8 cellular contexts compared by ENCODE assay signal in the genomic region with DNA sequence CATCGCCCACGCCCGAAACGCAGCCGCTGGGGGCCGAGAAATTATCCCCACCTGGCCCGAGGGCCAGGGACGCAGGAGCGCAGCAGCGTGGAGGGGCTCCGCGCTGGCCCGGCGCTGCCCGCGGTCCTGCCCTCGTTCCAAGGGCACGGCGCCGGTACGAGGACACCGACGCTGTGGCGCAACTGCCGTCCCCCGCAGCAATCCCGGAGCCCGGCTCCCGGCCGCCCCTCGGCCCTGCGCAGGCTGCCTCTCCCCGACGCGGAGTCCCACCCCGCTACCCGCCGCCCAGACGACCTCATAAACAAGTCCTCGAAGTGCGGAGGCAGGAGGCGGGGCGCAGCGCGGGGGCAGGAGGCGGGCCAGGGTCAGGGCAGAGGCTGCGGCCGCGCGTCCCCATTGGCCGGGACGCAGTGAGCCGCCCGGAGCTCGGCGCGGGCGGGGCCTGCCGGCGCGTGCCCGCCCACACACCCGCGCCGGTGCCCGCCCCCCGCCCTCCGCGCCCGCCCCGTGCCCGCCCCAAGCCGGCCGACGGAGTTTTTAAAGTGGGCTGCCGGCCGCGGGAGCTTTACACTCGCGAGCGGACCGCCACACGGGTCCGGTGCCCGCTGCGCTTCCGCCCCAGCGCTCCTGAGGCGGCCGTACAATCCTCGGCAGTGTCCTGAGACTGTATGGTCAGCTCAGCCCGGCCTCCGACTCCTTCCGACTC. TPM values are rescaled to one million over a fixed set of nuclear protein-coding genes. Genes with fewer than 3 reads are reported as not detected.
DNase-seq lines count a peak whose midpoint lies in the region; ATAC-seq and TF ChIP-seq lines count a peak whose summit lies in the region.

A gene (plus strand): TSS at position 568 of the 706 bp plus-strand sequence. CDS start 505 bp downstream, outside the sequence.

- CTCF ChIA-PET in OCI-LY7 (lab: Charles Lee; ENCODE audit: unreplicated experiment): no interaction called here

- BruUV-seq in OCI-LY7 (replicated peaks; lab: Mats Ljungman, UMichigan): no TSS peak

- H3K9me3 ChIP-seq in OCI-LY7 (ENCODE audit: low read length) (no peaks in the 10 kb centered on the region), mucosa of rectum (ENCODE audit: control insufficient read depth in 2 of 2, low read length in 2 of 2) (no peaks in the 10 kb centered on the region)

- no peaks in the 10 kb centered on the region for H3K36me3 ChIP-seq in OCI-LY7 (ENCODE audit: insufficient read depth, low read length)
- no peaks in the 10 kb centered on the region for H3K36me3 ChIP-seq in mucosa of rectum (ENCODE audit: control insufficient read depth in 2 of 2, insufficient read depth in 2 of 2, low read length in 2 of 2)

- peaks cover 45% of the 10 kb centered on the region for H3K27me3 Mint-ChIP-seq in activated T-cell treated with anti-CD3 and anti-CD28 coated beads, Interleukin-2, amount 50 U/mL, for 4 hours (ENCODE audit: low read depth)

- H3K36me3 Mint-ChIP-seq in activated T-cell treated with anti-CD3 and anti-CD28 coated beads, Interleukin-2, amount 50 U/mL, for 4 hours (ENCODE audit: insufficient read depth): no peaks in the 10 kb centered on the region

- H3K4me3 ChIP-seq in OCI-LY7 (ENCODE audit: low read depth, low read length, poor library complexity, severe bottlenecking): peak within 1 kb of the TSS; percentile 52
- peak within 1 kb of the TSS; percentile 79 to 89 for H3K4me3 ChIP-seq in mucosa of rectum (ENCODE audit: low read length in 2 of 2)

- no peaks in the 10 kb centered on the region for H4K20me1 ChIP-seq in OCI-LY7 (ENCODE audit: insufficient read depth, low read length)

- 0 out of 2 replicates have a peak within 1 kb of the TSS, but pooled peaks have one; percentile 21 for H2AFZ ChIP-seq in OCI-LY7 (ENCODE audit: low read length)

- intact Hi-C loops in OCI-LY7 (cut with micrococcal nuclease; ENCODE audit: unreplicated experiment): no loop called here

- peak; percentile 71 to 72 for DNase-seq in AML-193 (lab: John Stamatoyannopoulos, UW)
- DNase-seq in OCI-LY7 (ENCODE audit: low spot score): no peak
- peak; percentile 77 for DNase-seq in activated T-cell treated with anti-CD3 and anti-CD28 coated beads, Interleukin-2, amount 50 U/mL, for 4 hours
- peak; percentile 92 to 96 for DNase-seq in erythroblast (lab: John Stamatoyannopoulos, UW)
- peak; percentile 75 for DNase-seq in stimulated activated CD8-positive, alpha-beta memory T cell treated with anti-CD3 and anti-CD28 coated beads, Interleukin-4, amount 100 ng/mL, for 24 hours (ENCODE audit: low read depth)

- no peak for TF ChIP-seq CTCF in OCI-LY7 (conservative IDR thresholded peaks at IDR 0.05; ENCODE audit: low read length)

- H3K9me3 Mint-ChIP-seq in activated T-cell treated with anti-CD3 and anti-CD28 coated beads, Interleukin-2, amount 50 U/mL, for 4 hours: no peaks in the 10 kb centered on the region

- ATAC-seq in GM19043 (IDR thresholded peaks at IDR 0.05; ENCODE audit: low read depth, unreplicated experiment) (peak; percentile 84), HG03354 (IDR thresholded peaks at IDR 0.05; ENCODE audit: poor library complexity, severe bottlenecking, unreplicated experiment) (peak; percentile 76)
- ATAC-seq in activated T-cell treated with anti-CD3 and anti-CD28 coated beads, Interleukin-2, amount 50 U/mL, for 4 hours: peak; percentile 82 to 88

- no peaks in the 10 kb centered on the region for H3K4me1 ChIP-seq in OCI-LY7 (ENCODE audit: insufficient read depth, low read length, poor library complexity, severe bottlenecking)
- H3K4me1 ChIP-seq in mucosa of rectum (ENCODE audit: control insufficient read depth in 2 of 2, insufficient read depth in 2 of 2, low read length in 2 of 2): peaks cover 3 to 34% of the 10 kb centered on the region in 2 donors

- peak within 1 kb of the TSS; percentile 84 for H3K4me3 Mint-ChIP-seq in activated T-cell treated with anti-CD3 and anti-CD28 coated beads, Interleukin-2, amount 50 U/mL, for 4 hours

- no peaks in the 10 kb centered on the region for H3K9me2 ChIP-seq in OCI-LY7 (ENCODE audit: insufficient read depth, low read length)

- H3K27ac ChIP-seq in OCI-LY7 (ENCODE audit: low read depth, low read length, poor library complexity, severe bottlenecking): no peak within 1 kb of the TSS
- peak within 1 kb of the TSS; percentile 92 to 96 for H3K27ac ChIP-seq in mucosa of rectum (ENCODE audit: low read depth in 2 of 2, low read length in 2 of 2)

- POLR2A ChIA-PET in OCI-LY7 (lab: Charles Lee): no interaction called here

- peak within 1 kb of the TSS; percentile 60 for H3K4me2 ChIP-seq in OCI-LY7 (ENCODE audit: low read length)

- H3K27me3 ChIP-seq in mucosa of rectum (ENCODE audit: control insufficient read depth in 2 of 2, insufficient read depth in 2 of 2, low read length in 2 of 2): no peaks in the 10 kb centered on the region

- peaks cover 24% of the 10 kb centered on the region for H3K4me1 Mint-ChIP-seq in activated T-cell treated with anti-CD3 and anti-CD28 coated beads, Interleukin-2, amount 50 U/mL, for 4 hours (ENCODE audit: low read depth)

- H3K79me2 ChIP-seq in OCI-LY7 (ENCODE audit: insufficient read depth, low read depth, low read length): no peaks in the 10 kb centered on the region

- peak within 1 kb of the TSS; percentile 88 to 95 for H3K9ac ChIP-seq in mucosa of rectum (ENCODE audit: low read depth in 1 of 2, low read length in 2 of 2)

- TF ChIP-seq POLR2A in erythroblast (IDR thresholded peaks at IDR 0.05; ENCODE audit: low read length): peak; percentile 55

RNA-seq across cellular contexts. Expression of the gene that starts here (rescaled TPM):
- total RNA-seq in OCI-LY7 (2014; rRNA removed; shearing (Covaris generic)): not detected in 2 replicates
- total RNA-seq in OCI-LY7 (2022): 0.74 TPM in 1 of 2 replicates, not detected in the other
- total RNA-seq in activated T-cell treated with anti-CD3 and anti-CD28 coated beads, Interleukin-2, amount 50 U/mL, for 4 hours: 10 to 100 TPM in 1 of 3 donors, 1 to 10 TPM in 2; 7.0 to 15.5 (median 7.0) TPM

Comparison
In these comparisons a context has a peak if more than half of its experiments do, and no peak if none do; other contexts are left out.
1. RNA of the gene that starts here (total RNA-seq): 7.0 to 15.5 TPM in activated T-cell treated with anti-CD3 and anti-CD28 coated beads, Interleukin-2, amount 50 U/mL, for 4 hours; 0.74 TPM in OCI-LY7; every median in the first group is over 4 times any median in the second.
2. Peak in every context shown above with its lines, with median percentiles within 50 percentile points of each other: ATAC-seq.